In the genomic region with DNA sequence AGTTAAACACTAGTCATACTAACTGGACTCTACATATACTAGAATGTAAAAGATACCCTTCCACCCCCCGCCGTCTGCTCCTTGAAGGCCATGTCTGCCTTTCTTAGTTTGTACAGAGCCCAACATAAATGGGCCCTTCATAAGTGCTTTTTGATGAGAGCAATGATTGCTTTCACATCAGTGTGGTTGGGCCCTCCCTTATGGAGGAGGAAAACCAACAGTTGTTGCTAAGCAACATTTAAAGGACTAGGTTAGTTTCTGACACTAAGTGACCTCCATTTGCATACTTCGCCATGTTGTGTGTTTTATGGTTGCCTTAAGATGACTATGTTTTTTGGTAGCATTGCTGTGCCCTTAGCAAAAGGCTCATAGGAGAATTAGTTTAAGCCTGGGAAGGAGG, we compare ENCODE assay signal across 8 cellular contexts.
DNase-seq lines count a peak whose midpoint lies in the region; ATAC-seq and TF ChIP-seq lines count a peak whose summit lies in the region.

No MANE protein-coding gene starts in this region.

- H3K4me1 Mint-ChIP-seq in CD8-positive, alpha-beta memory T cell = peaks cover 84 to 100% (median 97%) of the 10 kb centered on the region in 3 donors

- no peak for TF ChIP-seq CTCF in thyroid gland (IDR thresholded peaks at IDR 0.05)

- peak overlapping the region; percentile 65 for H3K27ac ChIP-seq in CD8-positive, alpha-beta memory T cell (ENCODE audit: low read depth, low read length)
- peak overlapping the region in 2 of 3 donors; percentile 13 to 52 for H3K27ac ChIP-seq in thyroid gland

- peak overlapping the region; percentile 80 to 98 (median 95) for H3K27ac Mint-ChIP-seq in CD8-positive, alpha-beta memory T cell

- no peaks in the 10 kb centered on the region for H3K27me3 ChIP-seq in CD8-positive, alpha-beta memory T cell (ENCODE audit: insufficient read depth, low read length, poor library complexity, severe bottlenecking)
- H3K27me3 ChIP-seq in thyroid gland = no peaks in the 10 kb centered on the region

- no peak for TF ChIP-seq POLR2A in thyroid gland (IDR thresholded peaks at IDR 0.05)

- no peaks in the 10 kb centered on the region for H3K36me3 ChIP-seq in CD8-positive, alpha-beta memory T cell (ENCODE audit: insufficient read depth, low read length)
- H3K36me3 ChIP-seq in thyroid gland = no peaks in the 10 kb centered on the region

- no peaks in the 10 kb centered on the region for H3K9me3 Mint-ChIP-seq in CD8-positive, alpha-beta memory T cell

- H3K4me1 ChIP-seq in CD8-positive, alpha-beta memory T cell (ENCODE audit: insufficient read depth, low read length) = peaks cover 84% of the 10 kb centered on the region
- H3K4me1 ChIP-seq in thyroid gland = peaks cover 28 to 55% of the 10 kb centered on the region in 2 donors

- peak; percentile 31 for ATAC-seq in GM21529 (IDR thresholded peaks at IDR 0.05; ENCODE audit: unreplicated experiment)

- H3K4me3 Mint-ChIP-seq in CD8-positive, alpha-beta memory T cell = peak overlapping the region; percentile 43 to 89 (median 71)

- intact Hi-C loops in thyroid gland (cut with DNase I) = no loop called here

- H3K27me3 Mint-ChIP-seq in CD8-positive, alpha-beta memory T cell = no peaks in the 10 kb centered on the region

- WGBS in thyroid gland, 2 donors = 96 to 97% methylated on average over 3 of the region's 3 CpGs

- H3K36me3 Mint-ChIP-seq in CD8-positive, alpha-beta memory T cell = peaks cover 14 to 45% (median 17%) of the 10 kb centered on the region in 3 donors

- peak overlapping the region; percentile 12 for H3K4me3 ChIP-seq in CD8-positive, alpha-beta memory T cell (ENCODE audit: low read length)
- no peak overlapping the region for H3K4me3 ChIP-seq in thyroid gland (replicated peaks in 1 of 3)

- CTCF ChIA-PET in CD8-positive, alpha-beta memory T cell (lab: Charles Lee) = interaction anchor here (2.7 to 4.1 kb wide), 3 partner anchors 10 to 20 kb away, joined by 9 to 22 read pairs (median 9); no protein-coding TSS in a partner anchor

- no peaks in the 10 kb centered on the region for H3K9me3 ChIP-seq in CD8-positive, alpha-beta memory T cell (ENCODE audit: low read length)
- H3K9me3 ChIP-seq in thyroid gland = no peaks in the 10 kb centered on the region

- POLR2A ChIA-PET in CD8-positive, alpha-beta memory T cell (lab: Charles Lee) = interaction anchor here (1.2 kb wide), 1 partner anchor 13 kb away, joined by 3 read pairs; no protein-coding TSS in a partner anchor

- DNase-seq in CD8-positive, alpha-beta memory T cell = peak in 4 of 5 donors; percentile 39 to 79 (median 70)
- DNase-seq in NCI-H1436 treated with DMSO at 0.1 percent for 48 hours (lab: John Stamatoyannopoulos, UW) (peak; percentile 91), dermis blood vessel endothelial cell (peak; percentile 41), thyroid gland (no peak), KG1 (lab: John Stamatoyannopoulos, UW) (no peak), NOMO-1 treated with DMSO at 0.1 percent for 48 hours (lab: John Stamatoyannopoulos, UW; ENCODE audit: unreplicated experiment) (no peak), mesenteric fat pad (ENCODE audit: low spot score) (no peak)

Comparison
In these comparisons a context has a peak if more than half of its experiments do, and no peak if none do; other contexts are left out.
1. DNase-seq: peak in CD8-positive, alpha-beta memory T cell (4 of 5), NCI-H1436 treated with DMSO at 0.1 percent for 48 hours (single experiment) and dermis blood vessel endothelial cell (single experiment); none in thyroid gland (0 of 2), KG1 (single experiment), NOMO-1 treated with DMSO at 0.1 percent for 48 hours (single experiment) and mesenteric fat pad (single experiment).